ENCODE assay signal across 21 cellular contexts in genomic region chr3:139620438-139620837, GRCh38.
"Had no signal": no experiment of that assay in that cellular context is flagged by ENCODE, and none has a peak within 500 bp of the region (broad histone marks: within the 10 kb centered on the region; RNA-seq: fewer than 3 reads in every experiment).

No MANE protein-coding gene starts in this region.

- H3K27me3 ChIP-seq: esophagus muscularis mucosa, gastrocnemius medialis, heart right ventricle, spleen, testis, tibial nerve, upper lobe of right lung, vagina had no signal

- H3K9me3 ChIP-seq: esophagus muscularis mucosa, gastrocnemius medialis, heart right ventricle, spleen, testis, tibial nerve, upper lobe of right lung, vagina had no signal

- ATAC-seq: gastrocnemius medialis; heart right ventricle; sciatic nerve; stimulated activated naive B cell treated with anti-CD40 and anti-IgM and Interleukin-4, amounts not matched to agents 10 μg/mL and 1 μg/mL and 100 μg/mL, for 72 hours; stimulated activated naive CD8-positive, alpha-beta T cell treated with anti-CD3 and anti-CD28 coated beads, Interleukin-15, amount 100 ng/mL, for 72 hours; upper lobe of right lung had no signal

- DNase-seq: effector CD4-positive, alpha-beta T cell; endodermal cell; gastrocnemius medialis; heart right ventricle; hypothalamus; kidney glomerular epithelial cell; mesendoderm; naive B cell; posterior cingulate gyrus; spleen; stimulated activated CD4-positive, alpha-beta T cell treated with anti-CD3 and anti-CD28 coated beads, Interleukin-15, amount 100 ng/mL, for 24 hours; stimulated activated CD4-positive, alpha-beta T cell treated with anti-CD3 and anti-CD28 coated beads, Interleukin-2, amount 100 ng/mL, for 24 hours; stimulated activated CD4-positive, alpha-beta T cell treated with anti-CD3 and anti-CD28 coated beads, Interleukin-4, amount 100 ng/mL, for 4 hours; stimulated activated naive B cell treated with anti-CD40 and anti-IgM and Interleukin-4, amounts not matched to agents 10 μg/mL and 1 μg/mL and 100 μg/mL, for 72 hours; stimulated activated naive CD8-positive, alpha-beta T cell treated with anti-CD3 and anti-CD28 coated beads, Interleukin-15, amount 100 ng/mL, for 72 hours; testis; upper lobe of right lung had no signal

- H3K36me3 ChIP-seq: esophagus muscularis mucosa, gastrocnemius medialis, spleen, tibial nerve, upper lobe of right lung, vagina had no signal

- H3K4me1 ChIP-seq: esophagus muscularis mucosa, gastrocnemius medialis, spleen, testis, tibial nerve, upper lobe of right lung, vagina had no signal

- H3K27ac ChIP-seq: esophagus muscularis mucosa, gastrocnemius medialis, heart right ventricle, spleen, testis, tibial nerve, upper lobe of right lung, vagina had no signal

- H3K4me3 ChIP-seq: esophagus muscularis mucosa, gastrocnemius medialis, heart right ventricle, spleen, testis, tibial nerve, upper lobe of right lung, vagina had no signal
